1 cellular context compared by ENCODE assay signal in the genomic region with DNA sequence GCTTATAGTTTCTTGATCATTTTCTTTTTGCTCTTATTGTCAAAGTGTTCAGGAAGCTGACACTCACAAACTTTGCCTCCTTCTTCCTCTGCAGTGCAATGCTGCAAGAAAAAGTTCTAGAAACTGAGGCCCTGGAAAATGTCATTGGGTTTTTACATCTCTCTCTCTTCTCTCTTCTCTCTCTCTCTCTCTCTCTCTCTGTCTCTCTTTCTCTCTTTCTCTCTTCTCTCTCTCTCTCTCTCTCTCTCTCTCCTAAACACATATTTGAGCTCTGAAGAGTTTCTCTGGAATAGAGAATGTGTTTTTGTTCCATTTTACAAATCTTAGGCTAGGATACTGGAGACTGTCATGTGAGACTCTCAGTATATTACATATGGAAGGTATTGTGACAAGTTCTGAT.
TF ChIP-seq lines count a peak whose summit lies in the region.

No MANE protein-coding gene starts in this region.

TF ChIP-seq in HepG2, 621 proteins besides CTCF, POLR2A, EP300 and RAD21 (continued from another document):
- TF ChIP-seq, protein P1, sequence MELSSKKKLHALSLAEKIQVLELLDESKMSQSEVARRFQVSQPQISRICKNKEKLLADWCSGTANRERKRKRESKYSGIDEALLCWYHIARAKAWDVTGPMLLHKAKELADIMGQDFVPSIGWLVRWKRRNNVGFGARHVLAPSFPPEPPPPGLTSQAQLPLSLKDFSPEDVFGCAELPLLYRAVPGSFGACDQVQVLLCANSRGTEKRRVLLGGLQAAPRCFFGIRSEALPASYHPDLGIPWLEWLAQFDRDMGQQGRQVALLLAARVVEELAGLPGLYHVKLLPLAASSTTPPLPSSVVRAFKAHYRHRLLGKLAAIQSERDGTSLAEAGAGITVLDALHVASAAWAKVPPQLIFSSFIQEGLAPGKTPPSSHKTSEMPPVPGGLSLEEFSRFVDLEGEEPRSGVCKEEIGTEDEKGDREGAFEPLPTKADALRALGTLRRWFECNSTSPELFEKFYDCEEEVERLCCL (CRISPR knock-in tag; IDR thresholded peaks at IDR 0.05; ENCODE audit: borderline replicate concordance) = no peak
- TF ChIP-seq ZNF570 (CRISPR knock-in tag; IDR thresholded peaks at IDR 0.05; ENCODE audit: borderline replicate concordance) (no peak), SOX5 (CRISPR knock-in tag; IDR thresholded peaks at IDR 0.05; ENCODE audit: borderline replicate concordance) (no peak), FOXP1 (IDR thresholded peaks at IDR 0.05) (0 out of 2 replicates have a peak, but pooled peaks have one; percentile 10), FOXP1 (CRISPR knock-in tag; IDR thresholded peaks at IDR 0.05) (no peak), SMARCE1 (IDR thresholded peaks at IDR 0.05; ENCODE audit: borderline replicate concordance) (no peak), RORA (CRISPR knock-in tag; IDR thresholded peaks at IDR 0.05) (no peak), SYNCRIP (IDR thresholded peaks at IDR 0.05; ENCODE audit: insufficient read depth, low read depth, low read length) (no peak)
- TF ChIP-seq, protein P2, sequence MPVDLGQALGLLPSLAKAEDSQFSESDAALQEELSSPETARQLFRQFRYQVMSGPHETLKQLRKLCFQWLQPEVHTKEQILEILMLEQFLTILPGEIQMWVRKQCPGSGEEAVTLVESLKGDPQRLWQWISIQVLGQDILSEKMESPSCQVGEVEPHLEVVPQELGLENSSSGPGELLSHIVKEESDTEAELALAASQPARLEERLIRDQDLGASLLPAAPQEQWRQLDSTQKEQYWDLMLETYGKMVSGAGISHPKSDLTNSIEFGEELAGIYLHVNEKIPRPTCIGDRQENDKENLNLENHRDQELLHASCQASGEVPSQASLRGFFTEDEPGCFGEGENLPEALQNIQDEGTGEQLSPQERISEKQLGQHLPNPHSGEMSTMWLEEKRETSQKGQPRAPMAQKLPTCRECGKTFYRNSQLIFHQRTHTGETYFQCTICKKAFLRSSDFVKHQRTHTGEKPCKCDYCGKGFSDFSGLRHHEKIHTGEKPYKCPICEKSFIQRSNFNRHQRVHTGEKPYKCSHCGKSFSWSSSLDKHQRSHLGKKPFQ (CRISPR knock-in tag; IDR thresholded peaks at IDR 0.05; ENCODE audit: insufficient replicate concordance) = peak; percentile 29
